ENCODE assay signal across 10 cellular contexts in the genomic region with DNA sequence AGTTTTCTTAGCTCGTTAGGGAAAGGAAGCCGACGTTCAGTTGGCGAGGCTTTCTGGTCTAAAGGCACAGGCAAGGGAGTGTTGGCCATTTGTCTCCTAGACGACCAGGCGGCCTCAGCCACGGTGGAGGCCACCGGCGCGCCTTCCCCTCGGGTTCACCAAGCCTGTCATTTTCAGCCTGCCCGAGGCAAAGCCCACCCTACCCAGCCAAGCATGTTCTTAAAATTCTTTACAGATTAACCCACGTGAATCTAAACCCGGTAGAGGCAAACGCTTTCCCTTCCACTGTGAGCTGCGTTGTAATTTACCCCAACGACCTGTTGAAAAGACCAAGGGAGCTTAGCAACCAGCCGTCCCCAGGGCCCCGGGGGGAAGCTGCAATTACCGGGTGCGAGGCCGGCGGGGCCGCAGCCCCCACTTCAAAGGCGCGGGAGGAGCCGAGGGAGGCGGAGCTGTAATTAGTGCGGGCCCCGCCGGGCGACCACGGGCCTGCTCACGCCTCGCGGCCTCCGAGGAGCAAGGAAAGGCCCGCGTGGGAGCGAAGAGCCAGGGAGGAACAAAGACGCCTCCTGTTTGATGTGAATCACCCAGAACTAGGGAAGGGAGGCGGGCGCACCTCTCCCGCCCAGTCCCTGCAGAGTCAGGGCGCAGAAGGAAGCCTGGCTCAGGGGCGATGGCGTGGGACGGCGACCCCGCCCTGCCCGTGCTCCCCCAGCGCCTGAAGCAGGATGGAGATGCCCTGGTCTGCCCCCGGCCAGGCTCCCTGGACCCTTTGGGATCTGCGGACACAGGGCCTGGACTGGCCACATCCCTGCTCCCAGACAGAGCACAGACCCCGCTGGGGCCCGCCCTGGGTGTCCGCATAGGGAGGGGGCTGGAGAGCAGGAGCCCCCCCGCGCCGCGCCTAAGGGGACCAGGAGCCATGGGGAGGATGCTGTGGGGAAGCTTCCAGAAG. TPM values are rescaled to one million over a fixed set of nuclear protein-coding genes. Genes with fewer than 3 reads are reported as not detected.
DNase-seq lines count a peak whose midpoint lies in the region; TF ChIP-seq lines count a peak whose summit lies in the region.
"Had no signal": no experiment of that assay in that cellular context is flagged by ENCODE, and none has a peak within 500 bp of the region (broad histone marks: within the 10 kb centered on the region; RNA-seq: fewer than 3 reads in every experiment).

No MANE protein-coding gene starts in this region.

- peaks cover 5% of the 10 kb centered on the region for H3K9me3 Mint-ChIP-seq in neural progenitor cell

- DNase-seq in DMS153 (lab: John Stamatoyannopoulos, UW) = peak; percentile 36
- peak; percentile 59 for DNase-seq in NCI-H1436 treated with DMSO at 0.1 percent for 48 hours (lab: John Stamatoyannopoulos, UW)
- peak; percentile 12 for DNase-seq in dermis blood vessel endothelial cell
- peak; percentile 48 for DNase-seq in neural progenitor cell (ENCODE audit: low spot score)
- DNase-seq in NCI-H2171 treated with DMSO at 0.1 percent for 48 hours (lab: John Stamatoyannopoulos, UW) = no peak
- no peak for DNase-seq in stimulated activated CD4-positive, alpha-beta T cell treated with anti-CD3 and anti-CD28 coated beads, Interleukin-2, amount 100 ng/mL, for 48 hours
- DNase-seq in NCI-H524 treated with DMSO at 0.1 percent for 48 hours (lab: John Stamatoyannopoulos, UW) = no peak
- DNase-seq in NCI-H446 treated with DMSO at 0.1 percent for 48 hours (lab: John Stamatoyannopoulos, UW) = no peak
- DNase-seq: stimulated activated CD4-positive, alpha-beta T cell treated with anti-CD3 and anti-CD28 coated beads, Interleukin-4, amount 100 ng/mL, for 24 hours had no signal

- no peak overlapping the region for H3K9ac ChIP-seq in neural progenitor cell

- H3K4me3 Mint-ChIP-seq in neural progenitor cell = peak overlapping the region; percentile 75

- peaks cover 10% of the 10 kb centered on the region for H3F3A ChIP-seq in neural progenitor cell (ENCODE audit: low read depth)

- H3K36me3 ChIP-seq in neural progenitor cell = no peaks in the 10 kb centered on the region

- no peaks in the 10 kb centered on the region for H4K20me1 ChIP-seq in neural progenitor cell (ENCODE audit: low read depth)

- no peak overlapping the region for H3K27ac ChIP-seq in neural progenitor cell

- H3K4me3 ChIP-seq in neural progenitor cell = no peak overlapping the region

- peaks cover 18% of the 10 kb centered on the region for H3K4me1 Mint-ChIP-seq in neural progenitor cell

- peaks cover 15% of the 10 kb centered on the region for H3K27me3 Mint-ChIP-seq in neural progenitor cell (ENCODE audit: insufficient read depth, low read depth)

- H3K27me3 ChIP-seq in neural progenitor cell = peaks cover 22% of the 10 kb centered on the region

- no peaks in the 10 kb centered on the region for H3K9me3 ChIP-seq in neural progenitor cell (ENCODE audit: low read depth)

- peak overlapping the region; percentile 93 for H2AFZ ChIP-seq in neural progenitor cell (replicated peaks)

- no peak for TF ChIP-seq CTCF in neural progenitor cell (IDR thresholded peaks at IDR 0.05)

- H3K27ac Mint-ChIP-seq in neural progenitor cell = peak overlapping the region; percentile 83

- H3K79me2 ChIP-seq in neural progenitor cell (ENCODE audit: low read depth) = no peaks in the 10 kb centered on the region

- H3K36me3 Mint-ChIP-seq in neural progenitor cell = peaks cover 1% of the 10 kb centered on the region

- peak overlapping the region; percentile 6 for H3K4me2 ChIP-seq in neural progenitor cell

- peaks cover 10% of the 10 kb centered on the region for H3K4me1 ChIP-seq in neural progenitor cell

RNA-seq across cellular contexts. Expression of a gene that starts 12.1 kb away (rescaled TPM):
- total RNA-seq in dermis blood vessel endothelial cell = 0.47 and 1.0 TPM in 2 replicates
- total RNA-seq in neural progenitor cell (ENCODE audit: low replicate concordance) = not detected in 2 replicates

RNA-seq across cellular contexts. Expression of a gene that starts 26.5 kb away (rescaled TPM):
- total RNA-seq in dermis blood vessel endothelial cell = not detected in 2 replicates
- not detected in 2 replicates for total RNA-seq in neural progenitor cell (ENCODE audit: low replicate concordance)
- total RNA-seq: urinary bladder had no signal

RNA-seq across cellular contexts. Expression of a gene that starts 41.5 kb away (rescaled TPM):
- not detected in 2 replicates for total RNA-seq in dermis blood vessel endothelial cell
- total RNA-seq in neural progenitor cell (ENCODE audit: low replicate concordance) = not detected in 2 replicates
- total RNA-seq: urinary bladder had no signal

RNA-seq across cellular contexts. Expression of a gene that starts 56.7 kb away (rescaled TPM):
- total RNA-seq in dermis blood vessel endothelial cell = not detected in 2 replicates
- not detected in 2 replicates for total RNA-seq in neural progenitor cell (ENCODE audit: low replicate concordance)
- total RNA-seq: urinary bladder had no signal

Comparison
In these comparisons a context has a peak if more than half of its experiments do, and no peak if none do; other contexts are left out.
1. DNase-seq: peak in DMS153 (single experiment), NCI-H1436 treated with DMSO at 0.1 percent for 48 hours (single experiment), dermis blood vessel endothelial cell (single experiment) and neural progenitor cell (single experiment); none in NCI-H2171 treated with DMSO at 0.1 percent for 48 hours (single experiment), stimulated activated CD4-positive, alpha-beta T cell treated with anti-CD3 and anti-CD28 coated beads, Interleukin-2, amount 100 ng/mL, for 48 hours (0 of 2), NCI-H524 treated with DMSO at 0.1 percent for 48 hours (single experiment) and NCI-H446 treated with DMSO at 0.1 percent for 48 hours (single experiment).